ENCODE assay signal across 8 cellular contexts in genomic region chr9:2620876-2621677, GRCh38. TPM values are rescaled to one million over a fixed set of nuclear protein-coding genes. Genes with fewer than 3 reads are reported as not detected.
A peak's percentile ranks its signal among the peaks of the same experiment; 100 is the strongest.
DNase-seq lines count a peak whose midpoint lies in the region; ATAC-seq and TF ChIP-seq lines count a peak whose summit lies in the region.

No MANE protein-coding gene starts in this region.

- peak overlapping the region; percentile 47 to 60 (median 48) for H3K4me3 ChIP-seq in right lobe of liver

- TF ChIP-seq POLR2A in right lobe of liver (IDR thresholded peaks at IDR 0.05) = no peak

- no peaks in the 10 kb centered on the region for H3K9me3 ChIP-seq in right lobe of liver

- intact Hi-C loops in right lobe of liver (cut with DNase I) = no loop called here

- ATAC-seq in HG03095 (IDR thresholded peaks at IDR 0.05; ENCODE audit: unreplicated experiment) (peak; percentile 32), right lobe of liver (peak; percentile 66 to 73 (median 70))

- H3K36me3 ChIP-seq in right lobe of liver = no peaks in the 10 kb centered on the region

- H3K4me1 ChIP-seq in right lobe of liver = peaks cover 0 to 17% (median 0%) of the 10 kb centered on the region in 4 donors

- H3K27me3 ChIP-seq in right lobe of liver = no peaks in the 10 kb centered on the region

- peak; percentile 64 for DNase-seq in stimulated activated naive CD4-positive, alpha-beta T cell treated with Interleukin-2 at 50 U/mL for 16 hours (lab: John Stamatoyannopoulos, UW)
- DNase-seq in stimulated activated naive CD4-positive, alpha-beta T cell (lab: John Stamatoyannopoulos, UW) = no peak
- DNase-seq in NCI-H2171 treated with DMSO at 0.1 percent for 48 hours (lab: John Stamatoyannopoulos, UW) (peak; percentile 94), dermis blood vessel endothelial cell (peak; percentile 76), right lobe of liver (peak; percentile 69 to 79 (median 72))
- peak; percentile 34 for DNase-seq in activated CD4-positive, CD25-positive, alpha-beta regulatory T cell treated with anti-CD3 and anti-CD28 coated beads, Interleukin-2, amount 50 U/mL, for 72 hours
- peak; percentile 59 for DNase-seq in stimulated activated CD4-positive, alpha-beta T cell treated with anti-CD3 and anti-CD28 coated beads, Interleukin-4, amount 100 ng/mL, for 1 hour

- no peak overlapping the region for H3K27ac ChIP-seq in right lobe of liver

- peak in 2 of 4 donors; percentile 10 to 12 for TF ChIP-seq CTCF in right lobe of liver (IDR thresholded peaks at IDR 0.05)

- WGBS in right lobe of liver (ENCODE audit: insufficient coverage, low coverage, low lambda C conversion rate, missing lambda C conversion rate) = 20% methylated on average over 14 of the region's 60 CpGs

RNA-seq across cellular contexts. Expression of gene VLDLR, which starts 0.5 kb away (rescaled TPM):
- total RNA-seq in dermis blood vessel endothelial cell (11.1 and 21.1 TPM in 2 replicates), right lobe of liver (10 to 100 TPM in 1 of 6 experiments, 1 to 10 TPM in 4, under 1 TPM in 1; 0.72 to 12.9 (median 3.5) TPM)

Comparison
In these comparisons a context has a peak if more than half of its experiments do, and no peak if none do; other contexts are left out.
1. DNase-seq: peak in stimulated activated naive CD4-positive, alpha-beta T cell treated with Interleukin-2 at 50 U/mL for 16 hours (single experiment), NCI-H2171 treated with DMSO at 0.1 percent for 48 hours (single experiment), activated CD4-positive, CD25-positive, alpha-beta regulatory T cell treated with anti-CD3 and anti-CD28 coated beads, Interleukin-2, amount 50 U/mL, for 72 hours (single experiment), dermis blood vessel endothelial cell (single experiment), right lobe of liver (3 of 3) and stimulated activated CD4-positive, alpha-beta T cell treated with anti-CD3 and anti-CD28 coated beads, Interleukin-4, amount 100 ng/mL, for 1 hour (single experiment); none in stimulated activated naive CD4-positive, alpha-beta T cell (0 of 6).